ENCODE assay signal across 1 cellular context in the genomic region with DNA sequence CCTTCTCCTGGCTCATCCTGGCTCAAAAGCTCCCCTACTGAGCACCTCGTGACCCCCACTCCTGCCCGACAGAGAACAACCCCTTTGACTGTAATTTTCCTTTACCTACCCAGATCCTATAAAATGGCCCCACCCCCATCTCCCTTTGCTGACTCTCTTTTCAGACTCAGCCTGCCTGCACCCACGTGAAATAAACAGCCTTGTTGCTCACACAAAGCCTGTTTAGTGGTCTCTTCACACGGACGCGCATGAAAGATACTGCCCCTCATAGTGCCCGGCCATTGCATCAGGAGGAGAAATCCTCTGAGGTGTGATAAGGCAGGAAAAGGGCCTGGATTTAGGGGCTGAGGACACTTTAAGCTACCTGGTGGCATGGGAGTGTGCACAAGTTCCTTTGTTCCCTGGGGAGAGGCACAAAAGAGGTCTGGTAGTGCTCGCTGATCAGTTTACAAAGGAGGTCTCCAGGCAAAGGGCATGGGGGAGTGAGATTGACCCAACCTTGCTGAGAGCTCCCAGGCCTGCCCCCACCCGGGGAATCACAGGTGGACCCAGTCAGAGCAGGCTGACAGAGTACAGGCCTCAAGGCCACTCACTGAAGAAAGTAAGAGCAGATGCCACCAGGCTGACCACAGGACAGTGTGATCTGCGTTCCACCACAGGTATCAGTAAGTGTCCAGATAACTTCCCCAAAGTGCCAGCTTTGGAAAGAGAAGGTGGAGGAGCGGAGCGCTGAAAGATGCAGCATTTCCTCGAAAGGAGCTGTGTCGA.
TF ChIP-seq lines count a peak whose summit lies in the region.
"Not testable (repeated sequence)": the region's sequence is repeated elsewhere in the genome, so short reads cannot be mapped to it uniquely, and the experiment has no call there.

No MANE protein-coding gene starts in this region.

TF ChIP-seq in K562, 482 proteins besides CTCF, POLR2A, EP300 and RAD21 (continues in another document):
- TF ChIP-seq, protein P1, sequence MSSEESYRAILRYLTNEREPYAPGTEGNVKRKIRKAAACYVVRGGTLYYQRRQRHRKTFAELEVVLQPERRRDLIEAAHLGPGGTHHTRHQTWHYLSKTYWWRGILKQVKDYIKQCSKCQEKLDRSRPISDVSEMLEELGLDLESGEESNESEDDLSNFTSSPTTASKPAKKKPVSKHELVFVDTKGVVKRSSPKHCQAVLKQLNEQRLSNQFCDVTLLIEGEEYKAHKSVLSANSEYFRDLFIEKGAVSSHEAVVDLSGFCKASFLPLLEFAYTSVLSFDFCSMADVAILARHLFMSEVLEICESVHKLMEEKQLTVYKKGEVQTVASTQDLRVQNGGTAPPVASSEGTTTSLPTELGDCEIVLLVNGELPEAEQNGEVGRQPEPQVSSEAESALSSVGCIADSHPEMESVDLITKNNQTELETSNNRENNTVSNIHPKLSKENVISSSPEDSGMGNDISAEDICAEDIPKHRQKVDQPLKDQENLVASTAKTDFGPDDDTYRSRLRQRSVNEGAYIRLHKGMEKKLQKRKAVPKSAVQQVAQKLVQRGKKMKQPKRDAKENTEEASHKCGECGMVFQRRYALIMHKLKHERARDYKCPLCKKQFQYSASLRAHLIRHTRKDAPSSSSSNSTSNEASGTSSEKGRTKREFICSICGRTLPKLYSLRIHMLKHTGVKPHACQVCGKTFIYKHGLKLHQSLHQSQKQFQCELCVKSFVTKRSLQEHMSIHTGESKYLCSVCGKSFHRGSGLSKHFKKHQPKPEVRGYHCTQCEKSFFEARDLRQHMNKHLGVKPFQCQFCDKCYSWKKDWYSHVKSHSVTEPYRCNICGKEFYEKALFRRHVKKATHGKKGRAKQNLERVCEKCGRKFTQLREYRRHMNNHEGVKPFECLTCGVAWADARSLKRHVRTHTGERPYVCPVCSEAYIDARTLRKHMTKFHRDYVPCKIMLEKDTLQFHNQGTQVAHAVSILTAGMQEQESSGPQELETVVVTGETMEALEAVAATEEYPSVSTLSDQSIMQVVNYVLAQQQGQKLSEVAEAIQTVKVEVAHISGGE (CRISPR knock-in tag; IDR thresholded peaks at IDR 0.05): 0 out of 6 replicates have a peak, but pooled peaks of 1 of the 3 experiments have one; percentile 37
- TF ChIP-seq MYC (IDR thresholded peaks at IDR 0.05; ENCODE audit: low read depth, low read length); NR4A1 (tag; IDR thresholded peaks at IDR 0.05): not testable (repeated sequence)
- TF ChIP-seq MYC (CRISPR knock-in tag; IDR thresholded peaks at IDR 0.05; ENCODE audit: borderline replicate concordance, low read depth) (0 out of 2 replicates have a peak, but pooled peaks have one; percentile 40), ERF (CRISPR knock-in tag; IDR thresholded peaks at IDR 0.05) (peak; percentile 14), NR4A1 (CRISPR knock-in tag; IDR thresholded peaks at IDR 0.05) (0 out of 2 replicates have a peak, but pooled peaks have one; percentile 52), GTF2A2 (tag; IDR thresholded peaks at IDR 0.05) (peak; percentile 58; the same call in 1 of the 2 replicates), SMAD4 (CRISPR knock-in tag; conservative IDR thresholded peaks at IDR 0.05) (peak; percentile 80), CXXC5 (CRISPR knock-in tag; IDR thresholded peaks at IDR 0.05) (peak; percentile 57), DMBX1 (CRISPR knock-in tag; IDR thresholded peaks at IDR 0.05; ENCODE audit: borderline replicate concordance) (peak; percentile 66), NFRKB (IDR thresholded peaks at IDR 0.05; ENCODE audit: low read depth) (peak; percentile 77), ZNF668 (CRISPR knock-in tag; IDR thresholded peaks at IDR 0.05) (peak; percentile 5; the same call in 1 of the 2 replicates), RBFOX2 (IDR thresholded peaks at IDR 0.05; ENCODE audit: low read depth, low read length) (peak; percentile 10; the same call in 1 of the 2 replicates), ZNF766 (CRISPR knock-in tag; conservative IDR thresholded peaks at IDR 0.05) (peak; percentile 51), ZNF644 (tag; IDR thresholded peaks at IDR 0.05; ENCODE audit: low read depth) (peak; percentile 81), ZNF197 (CRISPR knock-in tag; IDR thresholded peaks at IDR 0.05; ENCODE audit: low read depth) (0 out of 2 replicates have a peak, but pooled peaks have one; percentile 33), BACH1 (tag; IDR thresholded peaks at IDR 0.05) (peak; percentile 42; the same call in 1 of the 2 replicates), ZNF165 (CRISPR knock-in tag; IDR thresholded peaks at IDR 0.05; ENCODE audit: borderline replicate concordance) (peak; percentile 37; the same call in 1 of the 2 replicates), CEBPG (CRISPR knock-in tag; IDR thresholded peaks at IDR 0.05) (peak; percentile 83), CEBPG (tag; conservative IDR thresholded peaks at IDR 0.05 in 1 of 2, IDR thresholded peaks at IDR 0.05 in 1 of 2) (peak in 1 of 2 experiments; percentile 30; a peak in 1 of 4 replicates), ZNF311 (CRISPR knock-in tag; IDR thresholded peaks at IDR 0.05) (peak; percentile 68; the same call in 1 of the 2 replicates), L3MBTL2 (IDR thresholded peaks at IDR 0.05) (peak; percentile 44; the same call in 1 of the 2 replicates), ZNF79 (CRISPR knock-in tag; IDR thresholded peaks at IDR 0.05; ENCODE audit: low read depth) (peak; percentile 62; the same call in 1 of the 2 replicates), MBD2 (IDR thresholded peaks at IDR 0.05; ENCODE audit: borderline replicate concordance, low read depth) (0 out of 2 replicates have a peak, but pooled peaks have one; percentile 25), TAF7 (tag; IDR thresholded peaks at IDR 0.05) (0 out of 2 replicates have a peak, but pooled peaks have one; percentile 25), ZNF584 (CRISPR knock-in tag; IDR thresholded peaks at IDR 0.05; ENCODE audit: low read depth) (peak; percentile 56; the same call in 1 of the 2 replicates), KLF6 (CRISPR knock-in tag; IDR thresholded peaks at IDR 0.05; ENCODE audit: borderline replicate concordance) (peak; percentile 27; the same call in 1 of the 2 replicates), PYGO2 (tag; IDR thresholded peaks at IDR 0.05) (0 out of 2 replicates have a peak, but pooled peaks have one; percentile 14)
- TF ChIP-seq, protein P2, sequence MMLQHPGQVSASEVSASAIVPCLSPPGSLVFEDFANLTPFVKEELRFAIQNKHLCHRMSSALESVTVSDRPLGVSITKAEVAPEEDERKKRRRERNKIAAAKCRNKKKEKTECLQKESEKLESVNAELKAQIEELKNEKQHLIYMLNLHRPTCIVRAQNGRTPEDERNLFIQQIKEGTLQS (IDR thresholded peaks at IDR 0.05): peak; percentile 34; the same call in 1 of the 2 replicates
- TF ChIP-seq, protein P2 (CRISPR knock-in tag; conservative IDR thresholded peaks at IDR 0.05): not testable (repeated sequence)
- TF ChIP-seq, protein P3, sequence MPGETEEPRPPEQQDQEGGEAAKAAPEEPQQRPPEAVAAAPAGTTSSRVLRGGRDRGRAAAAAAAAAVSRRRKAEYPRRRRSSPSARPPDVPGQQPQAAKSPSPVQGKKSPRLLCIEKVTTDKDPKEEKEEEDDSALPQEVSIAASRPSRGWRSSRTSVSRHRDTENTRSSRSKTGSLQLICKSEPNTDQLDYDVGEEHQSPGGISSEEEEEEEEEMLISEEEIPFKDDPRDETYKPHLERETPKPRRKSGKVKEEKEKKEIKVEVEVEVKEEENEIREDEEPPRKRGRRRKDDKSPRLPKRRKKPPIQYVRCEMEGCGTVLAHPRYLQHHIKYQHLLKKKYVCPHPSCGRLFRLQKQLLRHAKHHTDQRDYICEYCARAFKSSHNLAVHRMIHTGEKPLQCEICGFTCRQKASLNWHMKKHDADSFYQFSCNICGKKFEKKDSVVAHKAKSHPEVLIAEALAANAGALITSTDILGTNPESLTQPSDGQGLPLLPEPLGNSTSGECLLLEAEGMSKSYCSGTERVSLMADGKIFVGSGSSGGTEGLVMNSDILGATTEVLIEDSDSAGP (CRISPR knock-in tag; IDR thresholded peaks at IDR 0.05): peak; percentile 26; the same call in 1 of the 2 replicates
- TF ChIP-seq, protein P4, sequence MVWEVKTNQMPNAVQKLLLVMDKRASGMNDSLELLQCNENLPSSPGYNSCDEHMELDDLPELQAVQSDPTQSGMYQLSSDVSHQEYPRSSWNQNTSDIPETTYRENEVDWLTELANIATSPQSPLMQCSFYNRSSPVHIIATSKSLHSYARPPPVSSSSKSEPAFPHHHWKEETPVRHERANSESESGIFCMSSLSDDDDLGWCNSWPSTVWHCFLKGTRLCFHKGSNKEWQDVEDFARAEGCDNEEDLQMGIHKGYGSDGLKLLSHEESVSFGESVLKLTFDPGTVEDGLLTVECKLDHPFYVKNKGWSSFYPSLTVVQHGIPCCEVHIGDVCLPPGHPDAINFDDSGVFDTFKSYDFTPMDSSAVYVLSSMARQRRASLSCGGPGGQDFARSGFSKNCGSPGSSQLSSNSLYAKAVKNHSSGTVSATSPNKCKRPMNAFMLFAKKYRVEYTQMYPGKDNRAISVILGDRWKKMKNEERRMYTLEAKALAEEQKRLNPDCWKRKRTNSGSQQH (CRISPR knock-in tag; IDR thresholded peaks at IDR 0.05): 0 out of 2 replicates have a peak, but pooled peaks have one; percentile 11
- TF ChIP-seq, protein P5, sequence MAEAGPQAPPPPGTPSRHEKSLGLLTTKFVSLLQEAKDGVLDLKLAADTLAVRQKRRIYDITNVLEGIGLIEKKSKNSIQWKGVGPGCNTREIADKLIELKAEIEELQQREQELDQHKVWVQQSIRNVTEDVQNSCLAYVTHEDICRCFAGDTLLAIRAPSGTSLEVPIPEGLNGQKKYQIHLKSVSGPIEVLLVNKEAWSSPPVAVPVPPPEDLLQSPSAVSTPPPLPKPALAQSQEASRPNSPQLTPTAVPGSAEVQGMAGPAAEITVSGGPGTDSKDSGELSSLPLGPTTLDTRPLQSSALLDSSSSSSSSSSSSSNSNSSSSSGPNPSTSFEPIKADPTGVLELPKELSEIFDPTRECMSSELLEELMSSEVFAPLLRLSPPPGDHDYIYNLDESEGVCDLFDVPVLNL (CRISPR knock-in tag; IDR thresholded peaks at IDR 0.05; ENCODE audit: low read depth): peak; percentile 70; the same call in 1 of the 2 replicates
- TF ChIP-seq, protein P6, sequence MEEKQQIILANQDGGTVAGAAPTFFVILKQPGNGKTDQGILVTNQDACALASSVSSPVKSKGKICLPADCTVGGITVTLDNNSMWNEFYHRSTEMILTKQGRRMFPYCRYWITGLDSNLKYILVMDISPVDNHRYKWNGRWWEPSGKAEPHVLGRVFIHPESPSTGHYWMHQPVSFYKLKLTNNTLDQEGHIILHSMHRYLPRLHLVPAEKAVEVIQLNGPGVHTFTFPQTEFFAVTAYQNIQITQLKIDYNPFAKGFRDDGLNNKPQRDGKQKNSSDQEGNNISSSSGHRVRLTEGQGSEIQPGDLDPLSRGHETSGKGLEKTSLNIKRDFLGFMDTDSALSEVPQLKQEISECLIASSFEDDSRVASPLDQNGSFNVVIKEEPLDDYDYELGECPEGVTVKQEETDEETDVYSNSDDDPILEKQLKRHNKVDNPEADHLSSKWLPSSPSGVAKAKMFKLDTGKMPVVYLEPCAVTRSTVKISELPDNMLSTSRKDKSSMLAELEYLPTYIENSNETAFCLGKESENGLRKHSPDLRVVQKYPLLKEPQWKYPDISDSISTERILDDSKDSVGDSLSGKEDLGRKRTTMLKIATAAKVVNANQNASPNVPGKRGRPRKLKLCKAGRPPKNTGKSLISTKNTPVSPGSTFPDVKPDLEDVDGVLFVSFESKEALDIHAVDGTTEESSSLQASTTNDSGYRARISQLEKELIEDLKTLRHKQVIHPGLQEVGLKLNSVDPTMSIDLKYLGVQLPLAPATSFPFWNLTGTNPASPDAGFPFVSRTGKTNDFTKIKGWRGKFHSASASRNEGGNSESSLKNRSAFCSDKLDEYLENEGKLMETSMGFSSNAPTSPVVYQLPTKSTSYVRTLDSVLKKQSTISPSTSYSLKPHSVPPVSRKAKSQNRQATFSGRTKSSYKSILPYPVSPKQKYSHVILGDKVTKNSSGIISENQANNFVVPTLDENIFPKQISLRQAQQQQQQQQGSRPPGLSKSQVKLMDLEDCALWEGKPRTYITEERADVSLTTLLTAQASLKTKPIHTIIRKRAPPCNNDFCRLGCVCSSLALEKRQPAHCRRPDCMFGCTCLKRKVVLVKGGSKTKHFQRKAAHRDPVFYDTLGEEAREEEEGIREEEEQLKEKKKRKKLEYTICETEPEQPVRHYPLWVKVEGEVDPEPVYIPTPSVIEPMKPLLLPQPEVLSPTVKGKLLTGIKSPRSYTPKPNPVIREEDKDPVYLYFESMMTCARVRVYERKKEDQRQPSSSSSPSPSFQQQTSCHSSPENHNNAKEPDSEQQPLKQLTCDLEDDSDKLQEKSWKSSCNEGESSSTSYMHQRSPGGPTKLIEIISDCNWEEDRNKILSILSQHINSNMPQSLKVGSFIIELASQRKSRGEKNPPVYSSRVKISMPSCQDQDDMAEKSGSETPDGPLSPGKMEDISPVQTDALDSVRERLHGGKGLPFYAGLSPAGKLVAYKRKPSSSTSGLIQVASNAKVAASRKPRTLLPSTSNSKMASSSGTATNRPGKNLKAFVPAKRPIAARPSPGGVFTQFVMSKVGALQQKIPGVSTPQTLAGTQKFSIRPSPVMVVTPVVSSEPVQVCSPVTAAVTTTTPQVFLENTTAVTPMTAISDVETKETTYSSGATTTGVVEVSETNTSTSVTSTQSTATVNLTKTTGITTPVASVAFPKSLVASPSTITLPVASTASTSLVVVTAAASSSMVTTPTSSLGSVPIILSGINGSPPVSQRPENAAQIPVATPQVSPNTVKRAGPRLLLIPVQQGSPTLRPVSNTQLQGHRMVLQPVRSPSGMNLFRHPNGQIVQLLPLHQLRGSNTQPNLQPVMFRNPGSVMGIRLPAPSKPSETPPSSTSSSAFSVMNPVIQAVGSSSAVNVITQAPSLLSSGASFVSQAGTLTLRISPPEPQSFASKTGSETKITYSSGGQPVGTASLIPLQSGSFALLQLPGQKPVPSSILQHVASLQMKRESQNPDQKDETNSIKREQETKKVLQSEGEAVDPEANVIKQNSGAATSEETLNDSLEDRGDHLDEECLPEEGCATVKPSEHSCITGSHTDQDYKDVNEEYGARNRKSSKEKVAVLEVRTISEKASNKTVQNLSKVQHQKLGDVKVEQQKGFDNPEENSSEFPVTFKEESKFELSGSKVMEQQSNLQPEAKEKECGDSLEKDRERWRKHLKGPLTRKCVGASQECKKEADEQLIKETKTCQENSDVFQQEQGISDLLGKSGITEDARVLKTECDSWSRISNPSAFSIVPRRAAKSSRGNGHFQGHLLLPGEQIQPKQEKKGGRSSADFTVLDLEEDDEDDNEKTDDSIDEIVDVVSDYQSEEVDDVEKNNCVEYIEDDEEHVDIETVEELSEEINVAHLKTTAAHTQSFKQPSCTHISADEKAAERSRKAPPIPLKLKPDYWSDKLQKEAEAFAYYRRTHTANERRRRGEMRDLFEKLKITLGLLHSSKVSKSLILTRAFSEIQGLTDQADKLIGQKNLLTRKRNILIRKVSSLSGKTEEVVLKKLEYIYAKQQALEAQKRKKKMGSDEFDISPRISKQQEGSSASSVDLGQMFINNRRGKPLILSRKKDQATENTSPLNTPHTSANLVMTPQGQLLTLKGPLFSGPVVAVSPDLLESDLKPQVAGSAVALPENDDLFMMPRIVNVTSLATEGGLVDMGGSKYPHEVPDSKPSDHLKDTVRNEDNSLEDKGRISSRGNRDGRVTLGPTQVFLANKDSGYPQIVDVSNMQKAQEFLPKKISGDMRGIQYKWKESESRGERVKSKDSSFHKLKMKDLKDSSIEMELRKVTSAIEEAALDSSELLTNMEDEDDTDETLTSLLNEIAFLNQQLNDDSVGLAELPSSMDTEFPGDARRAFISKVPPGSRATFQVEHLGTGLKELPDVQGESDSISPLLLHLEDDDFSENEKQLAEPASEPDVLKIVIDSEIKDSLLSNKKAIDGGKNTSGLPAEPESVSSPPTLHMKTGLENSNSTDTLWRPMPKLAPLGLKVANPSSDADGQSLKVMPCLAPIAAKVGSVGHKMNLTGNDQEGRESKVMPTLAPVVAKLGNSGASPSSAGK (IDR thresholded peaks at IDR 0.05): peak; percentile 59
